In genomic region chr3:189710620-189711388, GRCh38 we compare ENCODE assay signal across 8 cellular contexts.
DNase-seq lines count a peak whose midpoint lies in the region; ATAC-seq, FAIRE-seq and TF ChIP-seq lines count a peak whose summit lies in the region.

No MANE protein-coding gene starts in this region.

- H3K36me3 ChIP-seq in transverse colon = no peaks in the 10 kb centered on the region

- ATAC-seq in A549 (peak; percentile 92 to 95), GM21529 (IDR thresholded peaks at IDR 0.05; ENCODE audit: unreplicated experiment) (peak; percentile 49), HG03520 (IDR thresholded peaks at IDR 0.05; ENCODE audit: unreplicated experiment) (no peak)

- DNase-seq in A549 (ENCODE audit: low read depth in 1 of 2, low spot score in 1 of 2) (peak; percentile 23 to 86), RCC 7860 (ENCODE audit: low spot score) (peak; percentile 96), glomerular visceral epithelial cell (ENCODE audit: extremely low spot score) (peak; percentile 94), transverse colon (peak; percentile 17), NCI-H345 treated with DMSO at 0.1 percent for 48 hours (lab: John Stamatoyannopoulos, UW; ENCODE audit: unreplicated experiment) (no peak), NCI-H1436 treated with DMSO at 0.1 percent for 48 hours (lab: John Stamatoyannopoulos, UW) (no peak)

- in situ Hi-C loops in transverse colon (cut with MboI; ENCODE audit: low pct_ligation_motif_present in 1 of 4, low pct_unique_long_range_greater_than_20kb in 1 of 4, low sequenced_read_pairs in 3 of 4) = no loop called here

- peak; percentile 15 to 68; a peak in 2 of 5 replicates for TF ChIP-seq EP300 in A549 (IDR thresholded peaks at IDR 0.05)
- TF ChIP-seq EP300 in transverse colon (IDR thresholded peaks at IDR 0.05; ENCODE audit: low read depth) = peak; percentile 43

- POLR2A ChIA-PET in A549 (lab: Yijun Ruan, JAX) = interaction anchor here (1.2 kb wide), 1 partner anchor 355 kb away, joined by 4 read pairs; no protein-coding TSS in a partner anchor

- FAIRE-seq in A549 (lab: Jason Lieb, UNC) (peak; percentile 67), RCC 7860 (lab: Jason Lieb, UNC) (peak; percentile 95)

- H3K27ac ChIP-seq in A549 (peak overlapping the region; percentile 67 to 78), transverse colon (no peak overlapping the region)

- intact Hi-C loops in transverse colon (cut with DNase I; ENCODE audit: low total_unique reads) = no loop called here

- TF ChIP-seq CTCF in A549 (IDR thresholded peaks at IDR 0.05) (no peak), transverse colon (IDR thresholded peaks at IDR 0.05) (no peak)

- TF ChIP-seq RAD21 in A549 (conservative IDR thresholded peaks at IDR 0.05 in 1 of 2, IDR thresholded peaks at IDR 0.05 in 1 of 2) = peak in 1 of 2 experiments; percentile 1; a peak in 1 of 5 replicates

- TF ChIP-seq POLR2A in A549 (IDR thresholded peaks at IDR 0.05; ENCODE audit: low read length) = no peak
- no peak for TF ChIP-seq POLR2A in transverse colon (IDR thresholded peaks at IDR 0.05)

- CTCF ChIA-PET in A549 (lab: Yijun Ruan, JAX) = interaction anchor here (1.8 kb wide), 1 partner anchor 25 kb away, joined by 4 read pairs; no protein-coding TSS in a partner anchor

- H3K4me2 ChIP-seq in A549 = peak overlapping the region; percentile 58

- no peaks in the 10 kb centered on the region for H3K9me3 ChIP-seq in A549
- H3K9me3 ChIP-seq in transverse colon = no peaks in the 10 kb centered on the region

- no peaks in the 10 kb centered on the region for H3K27me3 ChIP-seq in transverse colon

- H3K4me1 ChIP-seq in A549 (peaks cover 49% of the 10 kb centered on the region), transverse colon (peaks cover 0 to 11% (median 0%) of the 10 kb centered on the region in 4 donors)

- H3K4me3 ChIP-seq in A549 = no peak overlapping the region
- H3K4me3 ChIP-seq in transverse colon = no peak overlapping the region

TF ChIP-seq in A549, 52 proteins besides CTCF, POLR2A, EP300 and RAD21:
- TF ChIP-seq GATA3 (IDR thresholded peaks at IDR 0.05; ENCODE audit: borderline replicate concordance) = peak; percentile 70; the same call in 1 of the 2 replicates
- no peak for TF ChIP-seq HOXB5 (CRISPR knock-in tag; IDR thresholded peaks at IDR 0.05)
- TF ChIP-seq FOSL2 (IDR thresholded peaks at IDR 0.05) = no peak
- TF ChIP-seq FOSL2 (CRISPR knock-in tag; IDR thresholded peaks at IDR 0.05) = peak; percentile 69
- TF ChIP-seq PBX3 (IDR thresholded peaks at IDR 0.05) = 0 out of 2 replicates have a peak, but pooled peaks have one; percentile 44
- 0 out of 5 replicates have a peak, but pooled peaks of 1 of the 2 experiments have one; percentile 21 for TF ChIP-seq JUN (IDR thresholded peaks at IDR 0.05)
- no peak for TF ChIP-seq TFCP2L1 (CRISPR knock-in tag; IDR thresholded peaks at IDR 0.05)
- TF ChIP-seq MAFK (IDR thresholded peaks at IDR 0.05; ENCODE audit: partially characterized antibody) = peak; percentile 83
- TF ChIP-seq PHF8 (IDR thresholded peaks at IDR 0.05; ENCODE audit: borderline replicate concordance, low read depth) = no peak

Comparison
In these comparisons a context has a peak if more than half of its experiments do, and no peak if none do; other contexts are left out.
1. DNase-seq: peak in A549 (2 of 2), RCC 7860 (single experiment), glomerular visceral epithelial cell (single experiment) and transverse colon (single experiment); none in NCI-H345 treated with DMSO at 0.1 percent for 48 hours (single experiment) and NCI-H1436 treated with DMSO at 0.1 percent for 48 hours (single experiment).
2. H3K27ac ChIP-seq: peak in A549 (2 of 2); none in transverse colon (0 of 4).